Comparison of ENCODE assay signal across 25 cellular contexts in the genomic region with DNA sequence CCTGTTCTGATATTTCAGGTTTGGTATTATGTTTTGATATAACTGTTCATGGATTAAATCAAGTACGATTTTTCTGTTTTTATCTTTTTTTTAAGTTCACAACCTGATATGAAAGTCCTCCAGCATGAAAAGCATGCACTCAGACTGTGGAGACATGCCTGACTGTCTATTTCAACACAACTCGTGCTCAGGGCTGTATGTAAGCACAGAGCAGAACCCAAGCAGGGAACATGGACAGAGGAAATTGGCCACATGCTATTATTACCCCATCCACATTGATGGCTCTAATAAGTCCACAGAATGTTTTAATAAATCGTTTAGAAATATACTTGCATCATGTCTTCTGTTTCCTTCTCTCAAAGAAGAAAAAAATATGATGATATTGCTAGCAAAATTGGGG.
"Had no signal": no experiment of that assay in that cellular context is flagged by ENCODE, and none has a peak within 500 bp of the region (broad histone marks: within the 10 kb centered on the region; RNA-seq: fewer than 3 reads in every experiment).

No MANE protein-coding gene starts in this region.

- H3K27me3 ChIP-seq: dorsolateral prefrontal cortex, gastrocnemius medialis, neural progenitor cell, spleen, testis, tibial artery had no signal

- H3K9me3 ChIP-seq: gastrocnemius medialis, testis had no signal

- ATAC-seq: esophagus mucosa; mucosa of descending colon; natural killer cell treated with Interleukin-12 subunit alpha and Interleukin-12 subunit beta and Interleukin-15 and Interleukin-18, amount 100 ng/mL, for 72 hours; stimulated activated memory B cell treated with anti-CD40 and anti-IgM and Interleukin-4, amounts not matched to agents 10 μg/mL and 1 μg/mL and 100 μg/mL, for 72 hours; stimulated activated naive CD8-positive, alpha-beta T cell treated with anti-CD3 and anti-CD28 coated beads, Interleukin-15, Interleukin-2, amounts not matched to agents 100 U/mL and 50 U/mL, for 24 hours had no signal

- DNase-seq: dorsolateral prefrontal cortex; effector CD4-positive, alpha-beta T cell; endodermal cell; foreskin fibroblast; gastrocnemius medialis; hypothalamus; immature natural killer cell; islet precursor cell; kidney glomerular epithelial cell; mesenchymal stem cell; mucosa of descending colon; naive B cell; spleen; stimulated activated CD4-positive, alpha-beta T cell treated with anti-CD3 and anti-CD28 coated beads, Interleukin-4, amount 100 ng/mL, for 4 hours; stimulated activated naive CD8-positive, alpha-beta T cell treated with anti-CD3 and anti-CD28 coated beads, Interleukin-15, Interleukin-2, amounts not matched to agents 100 U/mL and 50 U/mL, for 24 hours; substantia nigra; testis; tibial artery had no signal

- H3K4me1 ChIP-seq: gastrocnemius medialis, neural progenitor cell, parathyroid adenoma, spleen, testis, tibial artery had no signal

- H3K27ac ChIP-seq: dorsolateral prefrontal cortex, epithelial cell of prostate, gastrocnemius medialis, neural progenitor cell, parathyroid adenoma, skin epidermis, spleen, testis, tibial artery had no signal

- H3K36me3 ChIP-seq: gastrocnemius medialis, spleen, tibial artery had no signal

- H3K4me3 ChIP-seq: dorsolateral prefrontal cortex, gastrocnemius medialis, mucosa of descending colon, neural progenitor cell, skin epidermis, spleen, testis, tibial artery had no signal
